31 cellular contexts compared by ENCODE assay signal in genomic region chr9:6232546-6232945, GRCh38. TPM values are rescaled to one million over a fixed set of nuclear protein-coding genes. Genes with fewer than 3 reads are reported as not detected.
"Had no signal": no experiment of that assay in that cellular context is flagged by ENCODE, and none has a peak within 500 bp of the region (broad histone marks: within the 10 kb centered on the region; RNA-seq: fewer than 3 reads in every experiment).

No MANE protein-coding gene starts in this region.

- H3K36me3 Mint-ChIP-seq: activated naive CD8-positive, alpha-beta T cell had no signal

- ATAC-seq: activated CD4-positive, CD25-positive, alpha-beta regulatory T cell treated with anti-CD3 and anti-CD28 coated beads, Interleukin-2, amount 50 U/mL, for 24 hours; activated T-cell treated with anti-CD3 and anti-CD28 coated beads, Interleukin-2, amount 50 U/mL, for 72 hours; body of pancreas; gastroesophageal sphincter; T-helper 17 cell had no signal

- H3K27ac ChIP-seq: adrenal gland, body of pancreas, epithelial cell of prostate, gastroesophageal sphincter, WERI-Rb-1 had no signal

- H3K27me3 Mint-ChIP-seq: activated B cell treated with CpG ODN at 0.5 μM for 24 hours had no signal

- H3K4me3 Mint-ChIP-seq: activated B cell treated with CpG ODN at 0.5 μM for 24 hours; activated CD4-positive, alpha-beta memory T cell treated with anti-CD3 and anti-CD28 coated beads, Interleukin-2, amount 10 ng/mL, durations not matched to agents 7 days and 5 days; activated CD4-positive, alpha-beta T cell treated with anti-CD3 and anti-CD28 coated beads, Interleukin-2, amount 10 ng/mL, durations not matched to agents 24 days and 14 days; activated naive CD8-positive, alpha-beta T cell; activated T-cell treated with anti-CD3 and anti-CD28 coated beads, Interleukin-2, amount 50 U/mL, for 24 hours; activated T-cell treated with anti-CD3 and anti-CD28 coated beads, Interleukin-2, amount 50 U/mL, for 72 hours; T-helper 17 cell; T-helper 2 cell treated with Interferon-gamma antibody and Interleukin-4, amounts not matched to agents 5 μg/mL and 100 μg/mL, for 36 hours had no signal

- DNase-seq: activated B cell treated with CpG ODN at 0.5 μM for 24 hours; activated CD4-positive, alpha-beta memory T cell treated with anti-CD3 and anti-CD28 coated beads, Interleukin-2, amount 10 ng/mL, durations not matched to agents 7 days and 5 days; activated CD4-positive, alpha-beta T cell treated with anti-CD3 and anti-CD28 coated beads, Interleukin-2, amount 10 ng/mL, durations not matched to agents 24 days and 14 days; activated CD8-positive, alpha-beta memory T cell treated with anti-CD3 and anti-CD28 coated beads, Interleukin-2, amount 50 U/mL, for 48 hours; activated effector memory CD4-positive, alpha-beta T cell treated with Interleukin-2 at 50 U/mL for 16 hours; activated gamma-delta T cell treated with Interleukin-2 at 50 U/mL for 16 hours; activated naive CD4-positive, alpha-beta T cell treated with anti-CD3 and anti-CD28 coated beads, Interleukin-2, amount 50 U/mL, for 16 hours; activated naive CD4-positive, alpha-beta T cell treated with Interleukin-2 at 50 U/mL for 16 hours; activated T-cell treated with anti-CD3 and anti-CD28 coated beads for 4 hours; activated T-cell treated with anti-CD3 and anti-CD28 coated beads, Interleukin-2, amount 50 U/mL, for 24 hours; activated T-cell treated with anti-CD3 and anti-CD28 coated beads, Interleukin-2, amount 50 U/mL, for 72 hours; adrenal gland; amygdala; aorta; body of pancreas; caudate nucleus; cortex of kidney; dermis blood vessel endothelial cell; effector CD8-positive, alpha-beta T cell; esophagus squamous epithelium; foreskin melanocyte; T-helper 1 cell; T-helper 17 cell; T1000; WERI-Rb-1 had no signal

- H3K4me1 ChIP-seq: adrenal gland had no signal

- H3K4me3 ChIP-seq: adrenal gland, body of pancreas, esophagus squamous epithelium, gastroesophageal sphincter had no signal

- H3K27me3 ChIP-seq: adrenal gland, body of pancreas, esophagus squamous epithelium, gastroesophageal sphincter had no signal

- H3K4me1 Mint-ChIP-seq: activated B cell treated with CpG ODN at 0.5 μM for 24 hours; activated CD4-positive, alpha-beta memory T cell treated with anti-CD3 and anti-CD28 coated beads, Interleukin-2, amount 10 ng/mL, durations not matched to agents 7 days and 5 days; activated CD4-positive, alpha-beta T cell treated with anti-CD3 and anti-CD28 coated beads, Interleukin-2, amount 10 ng/mL, durations not matched to agents 24 days and 14 days; T-helper 17 cell had no signal

- H3K9me3 Mint-ChIP-seq: activated B cell treated with CpG ODN at 0.5 μM for 24 hours; activated CD4-positive, alpha-beta memory T cell treated with anti-CD3 and anti-CD28 coated beads, Interleukin-2, amount 10 ng/mL, durations not matched to agents 7 days and 5 days; activated CD4-positive, alpha-beta T cell treated with anti-CD3 and anti-CD28 coated beads, Interleukin-2, amount 10 ng/mL, durations not matched to agents 24 days and 14 days; activated T-cell treated with anti-CD3 and anti-CD28 coated beads, Interleukin-2, amount 50 U/mL, for 24 hours; activated T-cell treated with anti-CD3 and anti-CD28 coated beads, Interleukin-2, amount 50 U/mL, for 72 hours; T-helper 2 cell treated with Interferon-gamma antibody and Interleukin-4, amounts not matched to agents 5 μg/mL and 100 μg/mL, for 36 hours had no signal

- H3K9me3 ChIP-seq: adrenal gland, body of pancreas, esophagus squamous epithelium, gastroesophageal sphincter had no signal

- H3K27ac Mint-ChIP-seq: activated B cell treated with CpG ODN at 0.5 μM for 24 hours; activated CD4-positive, alpha-beta memory T cell treated with anti-CD3 and anti-CD28 coated beads, Interleukin-2, amount 10 ng/mL, durations not matched to agents 7 days and 5 days; activated CD4-positive, alpha-beta T cell treated with anti-CD3 and anti-CD28 coated beads, Interleukin-2, amount 10 ng/mL, durations not matched to agents 24 days and 14 days; activated naive CD8-positive, alpha-beta T cell; activated T-cell treated with anti-CD3 and anti-CD28 coated beads, Interleukin-2, amount 50 U/mL, for 24 hours; activated T-cell treated with anti-CD3 and anti-CD28 coated beads, Interleukin-2, amount 50 U/mL, for 72 hours; T-helper 17 cell; T-helper 2 cell treated with Interferon-gamma antibody and Interleukin-4, amounts not matched to agents 5 μg/mL and 100 μg/mL, for 36 hours had no signal

- H3K36me3 ChIP-seq: adrenal gland, esophagus squamous epithelium, gastroesophageal sphincter, WERI-Rb-1 had no signal

RNA-seq across cellular contexts. Expression of gene IL33, which starts 16.9 kb away (rescaled TPM):
- total RNA-seq: activated B cell treated with CpG ODN at 0.5 μM for 24 hours; activated CD4-positive, alpha-beta memory T cell treated with anti-CD3 and anti-CD28 coated beads, Interleukin-2, amount 10 ng/mL, durations not matched to agents 7 days and 5 days; activated CD4-positive, alpha-beta T cell treated with anti-CD3 and anti-CD28 coated beads, Interleukin-2, amount 10 ng/mL, durations not matched to agents 24 days and 14 days; activated T-cell treated with anti-CD3 and anti-CD28 coated beads, Interleukin-2, amount 50 U/mL, for 72 hours; chondrocyte; T-helper 17 cell had no signal
